In the genomic region with DNA sequence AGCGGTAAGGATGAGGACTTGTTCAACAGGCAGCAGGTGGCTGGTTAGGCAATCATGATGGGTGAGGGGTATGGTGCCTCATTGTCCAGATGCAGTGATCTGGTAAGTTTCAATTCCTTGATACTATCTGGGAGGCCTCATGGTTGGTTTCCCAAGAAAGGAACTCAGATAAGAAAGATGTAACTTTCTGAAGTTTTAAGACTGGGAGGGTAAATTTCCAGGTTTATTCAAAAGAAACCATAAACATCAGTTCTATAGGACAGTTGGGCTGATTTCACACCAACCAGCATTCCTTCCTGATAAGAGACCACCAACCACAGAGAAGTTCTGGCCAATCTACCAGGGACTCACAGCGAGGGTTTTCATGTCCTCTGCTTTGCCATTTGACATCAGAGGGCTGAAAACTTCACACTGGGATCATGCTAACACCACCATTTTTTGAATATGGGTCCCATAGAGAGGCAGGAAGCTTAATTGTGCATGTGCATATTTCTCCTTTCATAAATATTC, we compare ENCODE assay signal across 8 cellular contexts. TPM values are rescaled to one million over a fixed set of nuclear protein-coding genes. Genes with fewer than 3 reads are reported as not detected.
DNase-seq lines count a peak whose midpoint lies in the region; ATAC-seq and TF ChIP-seq lines count a peak whose summit lies in the region.

No MANE protein-coding gene starts in this region.

- peaks cover 16% of the 10 kb centered on the region for H3K27me3 Mint-ChIP-seq in brain
- H3K27me3 Mint-ChIP-seq in naive thymus-derived CD4-positive, alpha-beta T cell = peaks cover 0 to 12% (median 0%) of the 10 kb centered on the region in 5 donors

- H3K4me3 ChIP-seq in AG04449 (ENCODE audit: low read depth, low read length) = peak overlapping the region; percentile 90; the same call in 1 of the 2 replicates
- H3K4me3 ChIP-seq in HUES64 (ENCODE audit: low read length) = peak overlapping the region; percentile 76
- H3K4me3 ChIP-seq in naive thymus-derived CD4-positive, alpha-beta T cell (ENCODE audit: low read length) = peak overlapping the region; percentile 94

- H3K4me1 ChIP-seq in HUES64 (ENCODE audit: insufficient read depth, low read length) = no peaks in the 10 kb centered on the region
- H3K4me1 ChIP-seq in naive thymus-derived CD4-positive, alpha-beta T cell (ENCODE audit: control insufficient read depth in 2 of 2, insufficient read depth in 2 of 2, low read length in 2 of 2) = peaks cover 11 to 24% of the 10 kb centered on the region in 2 donors

- H3K4me1 Mint-ChIP-seq in brain = peaks cover 43% of the 10 kb centered on the region
- peaks cover 19 to 53% (median 36%) of the 10 kb centered on the region in 7 donors for H3K4me1 Mint-ChIP-seq in naive thymus-derived CD4-positive, alpha-beta T cell

- H3K27ac ChIP-seq in HUES64 (ENCODE audit: low read depth, low read length) = no peak overlapping the region
- H3K27ac ChIP-seq in naive thymus-derived CD4-positive, alpha-beta T cell (ENCODE audit: low read depth, low read length) = peak overlapping the region; percentile 86

- peak overlapping the region; percentile 90 to 96 (median 93) for H3K4me3 Mint-ChIP-seq in brain
- H3K4me3 Mint-ChIP-seq in naive thymus-derived CD4-positive, alpha-beta T cell = peak overlapping the region; percentile 45 to 97 (median 94)

- peaks cover 10% of the 10 kb centered on the region; the same call in 1 of the 2 replicates for H3K27me3 ChIP-seq in HUES64 (ENCODE audit: insufficient read depth, low read length)
- H3K27me3 ChIP-seq in naive thymus-derived CD4-positive, alpha-beta T cell (ENCODE audit: control insufficient read depth in 2 of 2, insufficient read depth in 2 of 2, low read length in 2 of 2) = no peaks in the 10 kb centered on the region

- DNase-seq in AG04449 (ENCODE audit: low read depth, low spot score) (no peak), NCI-H1105 (lab: John Stamatoyannopoulos, UW) (no peak)
- peak in 1 of 9 donors; percentile 1 for DNase-seq in naive thymus-derived CD4-positive, alpha-beta T cell
- DNase-seq in NK-92 treated with Interleukin-12 subunit alpha and Interleukin-12 subunit beta, amount 100 ng/mL, for 24 hours (lab: John Stamatoyannopoulos, UW) = no peak

- CTCF ChIA-PET in AG04449 (lab: Yijun Ruan, JAX) = interaction anchor here (1.4 to 2.4 kb wide), 5 partner anchors 8 to 161 kb away, joined by 5 to 16 read pairs (median 10); no protein-coding TSS in a partner anchor
- CTCF ChIA-PET in naive thymus-derived CD4-positive, alpha-beta T cell (lab: Charles Lee) = no interaction called here

- POLR2A ChIA-PET in AG04449 (lab: Yijun Ruan, JAX) = interaction anchor here (0.6 to 1.0 kb wide), 2 partner anchors 35 to 38 kb away, joined by 3 to 4 read pairs; no protein-coding TSS in a partner anchor
- POLR2A ChIA-PET in naive thymus-derived CD4-positive, alpha-beta T cell (lab: Charles Lee) = interaction anchor here (0.9 to 2.1 kb wide), 2 partner anchors 25 to 58 kb away, joined by 4 to 9 read pairs; a partner anchor contains a TSS

- peaks cover 19% of the 10 kb centered on the region for H3K9me3 ChIP-seq in HUES64 (ENCODE audit: insufficient read depth, low read depth, low read length)
- H3K9me3 ChIP-seq in naive thymus-derived CD4-positive, alpha-beta T cell (ENCODE audit: control insufficient read depth in 2 of 3, low read length in 3 of 3) = peaks cover 0 to 16% (median 0%) of the 10 kb centered on the region in 3 experiments

- WGBS in HUES64 = 96% methylated on average over 2 of the region's 2 CpGs

- H3K36me3 ChIP-seq in HUES64 (ENCODE audit: insufficient read depth, low read length) = peaks cover 2% of the 10 kb centered on the region
- peaks cover 0 to 5% (median under 1%) of the 10 kb centered on the region in 3 experiments for H3K36me3 ChIP-seq in naive thymus-derived CD4-positive, alpha-beta T cell (ENCODE audit: control insufficient read depth in 2 of 3, insufficient read depth in 3 of 3, low read length in 3 of 3)

- TF ChIP-seq CTCF in AG04449 (IDR thresholded peaks at IDR 0.05; ENCODE audit: insufficient read depth, low read length, missing control alignments) = no peak
- no peak for TF ChIP-seq CTCF in brain (conservative IDR thresholded peaks at IDR 0.05)

- H3K27ac Mint-ChIP-seq in brain = peak overlapping the region; percentile 96 to 99 (median 98)
- H3K27ac Mint-ChIP-seq in naive thymus-derived CD4-positive, alpha-beta T cell = peak overlapping the region; percentile 88 to 97 (median 92)

- peaks cover 12% of the 10 kb centered on the region for H3K36me3 Mint-ChIP-seq in brain
- H3K36me3 Mint-ChIP-seq in naive thymus-derived CD4-positive, alpha-beta T cell = peaks cover 0 to 26% (median 5%) of the 10 kb centered on the region in 5 donors

- intact Hi-C loops in naive thymus-derived CD4-positive, alpha-beta T cell (cut with micrococcal nuclease) = no loop called here

- ATAC-seq in naive thymus-derived CD4-positive, alpha-beta T cell = no peak
- ATAC-seq in GM19328 (IDR thresholded peaks at IDR 0.05; ENCODE audit: unreplicated experiment) (no peak), GM18858 (IDR thresholded peaks at IDR 0.05; ENCODE audit: unreplicated experiment) (no peak)

- peaks cover 14 to 23% (median 19%) of the 10 kb centered on the region in 5 experiments for H3K9me3 Mint-ChIP-seq in brain
- H3K9me3 Mint-ChIP-seq in naive thymus-derived CD4-positive, alpha-beta T cell = peaks cover 0 to 25% (median 15%) of the 10 kb centered on the region in 11 donors

- no peak overlapping the region for H3K9ac ChIP-seq in HUES64 (ENCODE audit: low read depth, low read length)

RNA-seq across cellular contexts. Expression of a gene that starts 0.8 kb away (rescaled TPM):
- polyA plus RNA-seq in HUES64 (2013, experiment 1 of 2) = 13.5 TPM
- polyA plus RNA-seq in HUES64 (2013, experiment 2 of 2) = 17.0 TPM
- polyA plus RNA-seq in brain (ENCODE audit: insufficient read depth, low read depth, low replicate concordance) = 9.0 TPM
- total RNA-seq in naive thymus-derived CD4-positive, alpha-beta T cell = 10 to 100 TPM; 17.2 to 32.4 (median 29.2) TPM
- polyA plus RNA-seq in naive thymus-derived CD4-positive, alpha-beta T cell = 10 to 100 TPM; 27.5 to 33.3 TPM

RNA-seq across cellular contexts. Expression of a gene that starts 57.7 kb away (rescaled TPM):
- polyA plus RNA-seq in HUES64 (2013, experiment 1 of 2) = 5.3 TPM
- polyA plus RNA-seq in HUES64 (2013, experiment 2 of 2) = 5.5 TPM
- polyA plus RNA-seq in brain (ENCODE audit: insufficient read depth, low read depth, low replicate concordance) = 13.8 TPM
- 1 to 10 TPM in 4 of 5 experiments, under 1 TPM in 1; 0.56 to 4.0 (median 2.8) TPM for total RNA-seq in naive thymus-derived CD4-positive, alpha-beta T cell
- polyA plus RNA-seq in naive thymus-derived CD4-positive, alpha-beta T cell = 1 to 10 TPM in 1 of 2 donors, under 1 TPM in 1; 0.74 to 1.4 TPM
